ENCODE assay signal across 17 cellular contexts in genomic region chr17:1003972-1004768, GRCh38. TPM values are rescaled to one million over a fixed set of nuclear protein-coding genes. Genes with fewer than 3 reads are reported as not detected.
DNase-seq lines count a peak whose midpoint lies in the region; ATAC-seq, FAIRE-seq and TF ChIP-seq lines count a peak whose summit lies in the region.
"Had no signal": no experiment of that assay in that cellular context is flagged by ENCODE, and none has a peak within 500 bp of the region (broad histone marks: within the 10 kb centered on the region; RNA-seq: fewer than 3 reads in every experiment).

No MANE protein-coding gene starts in this region.

- CTCF ChIA-PET in SK-N-SH (lab: Yijun Ruan, JAX), result interaction anchor here (1.0 to 4.5 kb wide), 4 partner anchors 8 to 54 kb away, joined by 3 to 30 read pairs (median 6); partner anchors contain the start of gene TIMM22

- DNase-seq in COLO668 (lab: John Stamatoyannopoulos, UW; ENCODE audit: unreplicated experiment), result peak; percentile 13
- DNase-seq in SK-N-SH, result peak; percentile 22
- peak; percentile 79 for DNase-seq in foreskin melanocyte
- DNase-seq in psoas muscle, result no peak
- DNase-seq in amniotic stem cell (lab: John Stamatoyannopoulos, UW), result no peak
- DNase-seq in activated CD4-positive, alpha-beta T cell treated with anti-CD3 and anti-CD28 coated beads, Interleukin-2, amount 50 U/mL, for 48 hours, result no peak
- no peak for DNase-seq in H54 (ENCODE audit: insufficient read length, low spot score)
- no peak for DNase-seq in activated CD8-positive, alpha-beta memory T cell treated with anti-CD3 and anti-CD28 coated beads, Interleukin-2, amount 50 U/mL, for 48 hours
- DNase-seq: DMS153; effector memory CD4-positive, alpha-beta T cell; glutamatergic neuron; H9; NCI-H1417 treated with DMSO at 0.1 percent for 48 hours; NCI-H524; SHP77; WERI-Rb-1 had no signal

- H3K4me1 ChIP-seq in SK-N-SH (ENCODE audit: control insufficient read depth in 1 of 2, insufficient read depth in 2 of 2, low read depth in 1 of 2, low read length in 1 of 2) (peaks cover 12 to 43% of the 10 kb centered on the region in 2 experiments; a peak in 3 of 4 replicates), psoas muscle (peaks cover 71% of the 10 kb centered on the region)
- H3K4me1 ChIP-seq: neural progenitor cell had no signal

- no peak for ATAC-seq in psoas muscle

- POLR2A ChIA-PET in SK-N-SH (lab: Yijun Ruan, JAX), result no interaction called here

- H3F3A ChIP-seq in SK-N-SH (replicated peaks; ENCODE audit: insufficient read depth), result peaks cover 45% of the 10 kb centered on the region

- H3K36me3 ChIP-seq in SK-N-SH (replicated peaks in 1 of 2; ENCODE audit: control insufficient read depth in 1 of 2, insufficient read depth in 2 of 2, low read length in 1 of 2) (peaks cover 39 to 69% of the 10 kb centered on the region in 2 experiments), psoas muscle (ENCODE audit: insufficient read depth in 1 of 2, low read depth in 1 of 2) (peaks cover 2 to 63% of the 10 kb centered on the region in 2 donors)
- H3K36me3 ChIP-seq: neural progenitor cell had no signal

- H3K79me2 ChIP-seq in SK-N-SH (ENCODE audit: insufficient read depth), result peaks cover 4% of the 10 kb centered on the region; the same call in 1 of the 2 replicates

- intact Hi-C loops in psoas muscle (cut with DNase I), result loop anchor here (2.0 to 10.0 kb wide), 2 partner anchors 51 to 53 kb away; no protein-coding TSS in a partner anchor

- no peak for TF ChIP-seq RAD21 in SK-N-SH (IDR thresholded peaks at IDR 0.05; ENCODE audit: low read length)

- H3K27ac ChIP-seq in SK-N-SH (ENCODE audit: low read depth in 2 of 2, low read length in 1 of 2) (peak overlapping the region in 1 of 2 experiments; percentile 84; a peak in 2 of 4 replicates), psoas muscle (peak overlapping the region; percentile 46)
- H3K27ac ChIP-seq: neural progenitor cell, WERI-Rb-1 had no signal

- H2AFZ ChIP-seq in SK-N-SH (ENCODE audit: low read depth), result no peak overlapping the region
- H2AFZ ChIP-seq: neural progenitor cell had no signal

- FAIRE-seq in H54 (lab: Jason Lieb, UNC), result no peak

- no peaks in the 10 kb centered on the region for H3K27me3 ChIP-seq in SK-N-SH (ENCODE audit: insufficient read depth)
- no peaks in the 10 kb centered on the region for H3K27me3 ChIP-seq in psoas muscle (ENCODE audit: insufficient read depth in 3 of 3, low read length in 2 of 3)
- H3K27me3 ChIP-seq: neural progenitor cell had no signal

- no peak overlapping the region for H3K9ac ChIP-seq in SK-N-SH
- H3K9ac ChIP-seq: neural progenitor cell had no signal

- no peak for TF ChIP-seq EP300 in SK-N-SH (IDR thresholded peaks at IDR 0.05; ENCODE audit: borderline replicate concordance in 1 of 2, low read depth in 1 of 2, low read length in 1 of 2)

- peaks cover 65% of the 10 kb centered on the region for H4K20me1 ChIP-seq in SK-N-SH (ENCODE audit: insufficient read depth)

- WGBS in SK-N-SH (ENCODE audit: low lambda C conversion rate), result 82% methylated on average over 11 of the region's 30 CpGs
- WGBS in psoas muscle, 3 donors, result 68 to 73% (median 72%) methylated on average over 30 of the region's 30 CpGs

- H3K4me3 ChIP-seq in SK-N-SH (ENCODE audit: low read depth in 2 of 2, low read length in 1 of 2) (no peak overlapping the region), psoas muscle (no peak overlapping the region)
- H3K4me3 ChIP-seq: neural progenitor cell had no signal

- no peak for TF ChIP-seq POLR2A in H54 (IDR thresholded peaks at IDR 0.05; ENCODE audit: low read depth, low read length)

- H3K9me3 ChIP-seq in SK-N-SH (no peaks in the 10 kb centered on the region), psoas muscle (no peaks in the 10 kb centered on the region)

- H3K4me2 ChIP-seq in SK-N-SH, result peak overlapping the region; percentile 58; the same call in 1 of the 2 replicates
- H3K4me2 ChIP-seq: neural progenitor cell had no signal

- no peaks in the 10 kb centered on the region for H3K9me2 ChIP-seq in SK-N-SH

- no peak for TF ChIP-seq CTCF in SK-N-SH (IDR thresholded peaks at IDR 0.05)
- TF ChIP-seq CTCF in psoas muscle (IDR thresholded peaks at IDR 0.05), result no peak

TF ChIP-seq in SK-N-SH, 30 proteins besides CTCF, POLR2A, EP300 and RAD21:
- no peak for TF ChIP-seq TAF1 (IDR thresholded peaks at IDR 0.05; ENCODE audit: borderline replicate concordance, low read depth, low read length)
- TF ChIP-seq JUND (IDR thresholded peaks at IDR 0.05), result no peak
- TF ChIP-seq USF1 (IDR thresholded peaks at IDR 0.05; ENCODE audit: borderline replicate concordance, low read depth), result no peak
- peak; percentile 37; the same call in 1 of the 2 replicates for TF ChIP-seq FOSL2 (IDR thresholded peaks at IDR 0.05; ENCODE audit: borderline replicate concordance, low read depth)
- no peak for TF ChIP-seq RXRA (IDR thresholded peaks at IDR 0.05; ENCODE audit: borderline replicate concordance, low read depth)
- TF ChIP-seq, protein P1, sequence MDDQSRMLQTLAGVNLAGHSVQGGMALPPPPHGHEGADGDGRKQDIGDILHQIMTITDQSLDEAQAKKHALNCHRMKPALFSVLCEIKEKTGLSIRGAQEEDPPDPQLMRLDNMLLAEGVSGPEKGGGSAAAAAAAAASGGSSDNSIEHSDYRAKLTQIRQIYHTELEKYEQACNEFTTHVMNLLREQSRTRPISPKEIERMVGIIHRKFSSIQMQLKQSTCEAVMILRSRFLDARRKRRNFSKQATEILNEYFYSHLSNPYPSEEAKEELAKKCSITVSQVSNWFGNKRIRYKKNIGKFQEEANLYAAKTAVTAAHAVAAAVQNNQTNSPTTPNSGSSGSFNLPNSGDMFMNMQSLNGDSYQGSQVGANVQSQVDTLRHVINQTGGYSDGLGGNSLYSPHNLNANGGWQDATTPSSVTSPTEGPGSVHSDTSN (IDR thresholded peaks at IDR 0.05), result peak; percentile 64
- peak; percentile 2; the same call in 1 of the 2 replicates for TF ChIP-seq POLR2AphosphoS5 (IDR thresholded peaks at IDR 0.05; ENCODE audit: low read depth, low read length)
- TF ChIP-seq ELF1 (IDR thresholded peaks at IDR 0.05), result no peak
- no peak for TF ChIP-seq GATA2 (CRISPR knock-in tag; IDR thresholded peaks at IDR 0.05)

RNA-seq across cellular contexts. Expression of gene TIMM22, which starts 7.2 kb away (rescaled TPM):
- polyA plus RNA-seq in SK-N-SH (2012; rRNA removed), result 9.9 and 10.7 TPM in 2 replicates
- polyA plus RNA-seq in SK-N-SH (2012; cell fraction: cytosol; rRNA removed), result 11.3 and 11.4 TPM in 2 replicates
- 5.0 and 5.2 TPM in 2 replicates for polyA plus RNA-seq in SK-N-SH (2012; cell fraction: nucleus; rRNA removed)
- total RNA-seq in psoas muscle, result 10 to 100 TPM in 3 of 4 donors, 1 to 10 TPM in 1; 8.0 to 18.0 (median 12.4) TPM
- polyA plus RNA-seq in psoas muscle, result 10 to 100 TPM; 14.9 to 27.2 (median 21.6) TPM

RNA-seq across cellular contexts. Expression of gene NXN, which starts 24.6 kb away (rescaled TPM):
- 19.5 and 23.9 TPM in 2 replicates for polyA plus RNA-seq in SK-N-SH (2012; rRNA removed)
- 13.0 and 16.3 TPM in 2 replicates for polyA plus RNA-seq in SK-N-SH (2012; cell fraction: cytosol; rRNA removed)
- polyA plus RNA-seq in SK-N-SH (2012; cell fraction: nucleus; rRNA removed), result 16.6 and 20.7 TPM in 2 replicates
- total RNA-seq in psoas muscle, result 10 to 100 TPM; 72.8 to 79.4 (median 74.1) TPM
- polyA plus RNA-seq in psoas muscle, result 10 to 100 TPM; 33.4 to 92.5 (median 52.2) TPM

Comparison
In these comparisons a context has a peak if more than half of its experiments do, and no peak if none do; other contexts are left out.
1. DNase-seq: peak in COLO668 (single experiment), SK-N-SH (single experiment) and foreskin melanocyte (single experiment); none in psoas muscle (0 of 2), amniotic stem cell (single experiment), activated CD4-positive, alpha-beta T cell treated with anti-CD3 and anti-CD28 coated beads, Interleukin-2, amount 50 U/mL, for 48 hours (0 of 2), H54 (single experiment) and activated CD8-positive, alpha-beta memory T cell treated with anti-CD3 and anti-CD28 coated beads, Interleukin-2, amount 50 U/mL, for 48 hours (single experiment).